24 cellular contexts compared by ENCODE assay signal in the genomic region with DNA sequence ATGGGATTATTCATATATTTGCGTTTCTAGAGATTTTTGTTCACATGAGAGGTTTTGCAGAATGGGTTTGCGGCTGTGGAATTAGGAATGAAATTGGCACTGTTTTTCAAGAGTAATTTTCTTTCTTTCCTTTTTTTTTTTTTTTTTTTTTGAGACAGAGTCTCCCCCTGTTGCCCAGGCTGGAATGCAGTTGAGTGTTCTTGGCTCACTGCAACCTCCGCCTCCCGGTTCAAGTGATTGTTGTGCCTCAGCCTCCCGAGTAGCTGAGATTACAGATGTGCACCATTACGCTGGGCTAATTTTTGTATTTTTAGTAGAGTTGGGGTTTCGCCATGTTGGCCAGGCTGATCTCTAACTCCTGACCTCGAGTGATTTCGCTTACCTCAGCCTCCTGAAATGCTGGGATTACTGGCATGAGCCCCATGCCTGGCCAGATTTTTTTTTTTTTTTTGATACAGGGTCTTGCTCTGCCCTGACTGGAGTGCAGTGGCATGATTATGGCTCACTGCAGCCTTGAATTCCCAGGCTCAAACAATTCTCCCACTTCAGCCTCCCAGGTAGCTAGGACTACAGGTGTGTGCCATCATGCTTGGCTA.
A peak's percentile ranks its signal among the peaks of the same experiment; 100 is the strongest.
DNase-seq lines count a peak whose midpoint lies in the region; ATAC-seq and TF ChIP-seq lines count a peak whose summit lies in the region.
"Had no signal": no experiment of that assay in that cellular context is flagged by ENCODE, and none has a peak within 500 bp of the region (broad histone marks: within the 10 kb centered on the region; RNA-seq: fewer than 3 reads in every experiment).

No MANE protein-coding gene starts in this region.

- no peaks in the 10 kb centered on the region for H3K27me3 ChIP-seq in left lung
- no peaks in the 10 kb centered on the region for H3K27me3 ChIP-seq in thoracic aorta (replicated peaks; ENCODE audit: insufficient read depth)
- H3K27me3 ChIP-seq: Peyer's patch had no signal

- H3K9me3 ChIP-seq in left lung (peaks cover 0 to 6% of the 10 kb centered on the region in 2 donors), thoracic aorta (no peaks in the 10 kb centered on the region)
- H3K9me3 ChIP-seq: Caco-2 had no signal

- H3K4me3 ChIP-seq in left lung = no peak overlapping the region
- peak overlapping the region; percentile 35 for H3K4me3 ChIP-seq in thoracic aorta
- H3K4me3 ChIP-seq: GM12878, Peyer's patch had no signal

- ATAC-seq in Right ventricle myocardium superior (ENCODE audit: poor library complexity) = peak; percentile 46
- ATAC-seq in Right ventricle myocardium inferior = no peak
- peak; percentile 67 for ATAC-seq in left lung
- ATAC-seq in thoracic aorta (ENCODE audit: insufficient number of reproducible peaks, low FRiP score, low read depth) = peak; percentile 81
- ATAC-seq in HG02588 (IDR thresholded peaks at IDR 0.05; ENCODE audit: unreplicated experiment) = no peak
- ATAC-seq: CD8-positive, alpha-beta T cell; GM12878; HCT116 had no signal

- H3K27ac ChIP-seq in left lung = no peak overlapping the region
- H3K27ac ChIP-seq in thoracic aorta = peak overlapping the region; percentile 82 to 85
- H3K27ac ChIP-seq: 22Rv1, C4-2B, HL-60, KMS-11, Peyer's patch had no signal

- DNase-seq in Right ventricle myocardium superior (peak; percentile 40), Right ventricle myocardium inferior (ENCODE audit: missing footprints) (no peak), astrocyte of the hippocampus (ENCODE audit: low read depth, low spot score) (peak; percentile 62), left lung (no peak), thoracic aorta (ENCODE audit: low spot score) (no peak), NOMO-1 (lab: John Stamatoyannopoulos, UW; ENCODE audit: unreplicated experiment in 2 of 2) (no peak)
- DNase-seq in activated CD4-positive, alpha-beta T cell treated with anti-CD3 and anti-CD28 coated beads for 1 hour = no peak
- DNase-seq: Caco-2; CD8-positive, alpha-beta T cell; MM.1S; NCI-H1417; NCI-H1694; NCI-H2029 treated with DMSO at 0.1 percent for 48 hours; NCI-H510A; NCI-H69; OCI-M1; Peyer's patch had no signal

- H3K4me1 ChIP-seq in left lung = peaks cover 0 to 6% of the 10 kb centered on the region in 2 donors
- H3K4me1 ChIP-seq in thoracic aorta (ENCODE audit: control insufficient read depth in 1 of 2, low read depth in 2 of 2) = no peaks in the 10 kb centered on the region
- H3K4me1 ChIP-seq: Caco-2, Peyer's patch had no signal

- intact Hi-C loops in Right ventricle myocardium superior (cut with DNase I) (no loop called here), Right ventricle myocardium inferior (cut with DNase I) (no loop called here), left lung (cut with DNase I) (no loop called here)

- no peak for TF ChIP-seq CTCF in left lung (IDR thresholded peaks at IDR 0.05)
- no peak for TF ChIP-seq CTCF in thoracic aorta (IDR thresholded peaks at IDR 0.05)

- H3K36me3 ChIP-seq in left lung (peaks cover 0 to 30% of the 10 kb centered on the region in 2 donors), thoracic aorta (peaks cover 8% of the 10 kb centered on the region)

Comparison
In these comparisons a context has a peak if more than half of its experiments do, and no peak if none do; other contexts are left out.
1. ATAC-seq: peak in Right ventricle myocardium superior (single experiment), left lung (single experiment) and thoracic aorta (single experiment); none in Right ventricle myocardium inferior (single experiment) and HG02588 (single experiment).
2. DNase-seq: peak in Right ventricle myocardium superior (single experiment) and astrocyte of the hippocampus (single experiment); none in Right ventricle myocardium inferior (single experiment), left lung (0 of 2), thoracic aorta (single experiment), NOMO-1 (0 of 2) and activated CD4-positive, alpha-beta T cell treated with anti-CD3 and anti-CD28 coated beads for 1 hour (single experiment).
3. H3K27ac ChIP-seq: peak in thoracic aorta (2 of 2); none in left lung (0 of 2).